In the genomic region with DNA sequence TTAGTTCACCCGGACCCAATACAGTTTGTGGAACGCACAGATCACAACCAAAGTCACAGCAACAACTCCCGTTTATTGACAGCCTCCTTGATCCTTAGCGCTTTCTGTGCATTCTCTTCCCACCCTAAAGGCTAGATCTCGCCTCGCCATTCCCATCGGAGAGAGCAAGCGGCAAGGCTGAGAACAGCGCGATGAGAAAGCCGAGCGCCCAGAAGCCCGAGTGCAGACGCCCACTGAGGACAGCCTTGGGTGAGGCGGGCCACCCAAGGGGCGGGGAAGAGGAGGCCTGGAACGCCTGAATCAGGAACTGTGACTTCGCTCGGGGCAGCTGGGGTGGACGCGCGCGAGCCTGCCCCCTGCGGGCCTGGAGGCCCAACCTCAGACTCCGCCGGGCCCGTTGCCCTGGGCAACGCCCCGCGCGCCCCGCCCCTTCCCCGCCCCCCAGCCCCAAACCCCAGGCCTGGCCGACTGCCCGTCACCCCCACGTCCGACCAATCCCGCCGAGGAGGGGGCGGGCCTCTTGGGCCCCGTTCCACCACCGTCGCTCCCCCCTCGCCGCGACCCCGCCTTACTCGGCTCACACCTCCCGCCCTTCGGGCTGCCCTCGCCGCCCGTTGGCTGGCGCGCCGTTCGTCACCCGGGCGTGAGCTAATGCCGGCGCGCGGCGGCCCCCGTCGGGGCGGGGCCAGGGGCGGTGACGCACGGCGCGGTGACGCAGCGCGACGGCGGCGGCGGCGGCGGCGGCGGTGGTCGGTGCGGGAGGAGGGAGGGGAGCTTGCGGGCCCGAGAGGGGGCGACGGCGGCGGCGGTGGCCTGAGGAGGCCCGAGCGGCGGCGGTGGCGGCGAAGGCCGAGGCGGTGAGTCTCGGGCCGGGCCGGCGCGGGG, we compare ENCODE assay signal across 8 cellular contexts. TPM values are rescaled to one million over a fixed set of nuclear protein-coding genes. Genes with fewer than 3 reads are reported as not detected.
DNase-seq lines count a peak whose midpoint lies in the region; ATAC-seq and TF ChIP-seq lines count a peak whose summit lies in the region.

A gene with protein sequence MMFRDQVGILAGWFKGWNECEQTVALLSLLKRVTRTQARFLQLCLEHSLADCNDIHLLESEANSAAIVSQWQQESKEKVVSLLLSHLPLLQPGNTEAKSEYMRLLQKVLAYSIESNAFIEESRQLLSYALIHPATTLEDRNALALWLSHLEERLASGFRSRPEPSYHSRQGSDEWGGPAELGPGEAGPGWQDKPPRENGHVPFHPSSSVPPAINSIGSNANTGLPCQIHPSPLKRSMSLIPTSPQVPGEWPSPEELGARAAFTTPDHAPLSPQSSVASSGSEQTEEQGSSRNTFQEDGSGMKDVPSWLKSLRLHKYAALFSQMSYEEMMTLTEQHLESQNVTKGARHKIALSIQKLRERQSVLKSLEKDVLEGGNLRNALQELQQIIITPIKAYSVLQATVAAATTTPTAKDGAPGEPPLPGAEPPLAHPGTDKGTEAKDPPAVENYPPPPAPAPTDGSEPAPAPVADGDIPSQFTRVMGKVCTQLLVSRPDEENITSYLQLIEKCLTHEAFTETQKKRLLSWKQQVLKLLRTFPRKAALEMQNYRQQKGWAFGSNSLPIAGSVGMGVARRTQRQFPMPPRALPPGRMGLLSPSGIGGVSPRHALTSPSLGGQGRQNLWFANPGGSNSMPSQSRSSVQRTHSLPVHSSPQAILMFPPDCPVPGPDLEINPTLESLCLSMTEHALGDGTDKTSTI (plus strand): TSS at position 702 of the 885 bp plus-strand sequence. CDS start 14,473 bp downstream, outside the sequence.

- TF ChIP-seq CTCF in Calu3 (IDR thresholded peaks at IDR 0.05; ENCODE audit: unreplicated experiment) = peak; percentile 70

- H3K36me3 Mint-ChIP-seq in Calu3 (ENCODE audit: insufficient read depth, unreplicated experiment) = peaks cover 45% of the 10 kb centered on the region
- H3K36me3 Mint-ChIP-seq in activated CD8-positive, alpha-beta memory T cell treated with anti-CD3 and anti-CD28 coated beads, Interleukin-2, amount 10 ng/mL, durations not matched to agents 7 days and 5 days = peaks cover 7% of the 10 kb centered on the region

- peak within 1 kb of the TSS; percentile 94 for H3K9ac ChIP-seq in endocrine pancreas (ENCODE audit: control insufficient read depth, insufficient read depth, low read length)

- CTCF ChIA-PET in Calu3 (lab: Charles Lee) = interaction anchor here (0.5 to 1.7 kb wide), 10 partner anchors 12 to 850 kb away, joined by 3 to 6 read pairs (median 3); a partner anchor contains a TSS
- CTCF ChIA-PET in activated CD8-positive, alpha-beta memory T cell treated with anti-CD3 and anti-CD28 coated beads, Interleukin-2, amount 10 ng/mL, durations not matched to agents 7 days and 5 days (lab: Charles Lee) = interaction anchor here (0.6 to 2.1 kb wide), 12 partner anchors 9 to 107 kb away, joined by 3 to 8 read pairs (median 4); a partner anchor contains a TSS

- H3K27me3 ChIP-seq in endocrine pancreas (ENCODE audit: control insufficient read depth, insufficient read depth, low read length) = no peaks in the 10 kb centered on the region

- peak within 1 kb of the TSS; percentile 91 for H3K4me3 ChIP-seq in endocrine pancreas (ENCODE audit: control insufficient read depth, insufficient read depth, low read length)

- BruUV-seq in Calu3 (replicated peaks; lab: Mats Ljungman, UMichigan) = no TSS peak

- peak within 1 kb of the TSS; percentile 87 for H3K4me3 Mint-ChIP-seq in Calu3 (ENCODE audit: low read depth, unreplicated experiment)
- peak within 1 kb of the TSS; percentile 93 for H3K4me3 Mint-ChIP-seq in activated CD8-positive, alpha-beta memory T cell treated with anti-CD3 and anti-CD28 coated beads, Interleukin-2, amount 10 ng/mL, durations not matched to agents 7 days and 5 days

- peak within 1 kb of the TSS; percentile 82 for H3K27ac Mint-ChIP-seq in Calu3 (ENCODE audit: unreplicated experiment)
- H3K27ac Mint-ChIP-seq in activated CD8-positive, alpha-beta memory T cell treated with anti-CD3 and anti-CD28 coated beads, Interleukin-2, amount 10 ng/mL, durations not matched to agents 7 days and 5 days = peak within 1 kb of the TSS; percentile 92

- peaks cover 52% of the 10 kb centered on the region for H3K4me1 Mint-ChIP-seq in Calu3 (ENCODE audit: low read depth, unreplicated experiment)
- peaks cover 67% of the 10 kb centered on the region for H3K4me1 Mint-ChIP-seq in activated CD8-positive, alpha-beta memory T cell treated with anti-CD3 and anti-CD28 coated beads, Interleukin-2, amount 10 ng/mL, durations not matched to agents 7 days and 5 days

- intact Hi-C loops in Calu3 (cut with micrococcal nuclease; ENCODE audit: unreplicated experiment) = no loop called here

- no peaks in the 10 kb centered on the region for H3K9me3 ChIP-seq in endocrine pancreas (ENCODE audit: control insufficient read depth, low read length)

- ATAC-seq in GM21381 (IDR thresholded peaks at IDR 0.05; ENCODE audit: unreplicated experiment) = peak; percentile 92
- peak; percentile 92 for ATAC-seq in activated CD8-positive, alpha-beta memory T cell treated with anti-CD3 and anti-CD28 coated beads, Interleukin-2, amount 10 ng/mL, durations not matched to agents 7 days and 5 days

- H3K27me3 Mint-ChIP-seq in Calu3 (ENCODE audit: unreplicated experiment) = peaks cover 19% of the 10 kb centered on the region
- H3K27me3 Mint-ChIP-seq in activated CD8-positive, alpha-beta memory T cell treated with anti-CD3 and anti-CD28 coated beads, Interleukin-2, amount 10 ng/mL, durations not matched to agents 7 days and 5 days = no peaks in the 10 kb centered on the region

- no peaks in the 10 kb centered on the region for H3K36me3 ChIP-seq in endocrine pancreas (ENCODE audit: control insufficient read depth, insufficient read depth, low read length)

- DNase-seq in Calu3 (peak; percentile 100), HUDEP-2 (lab: John Stamatoyannopoulos, UW; ENCODE audit: unreplicated experiment in 76 of 76) (peak; percentile 85 to 100 (median 99)), NOMO-1 treated with dmso at 0.1 percent for 144 hours (lab: John Stamatoyannopoulos, UW; ENCODE audit: unreplicated experiment) (peak; percentile 100), mesenteric fat pad (ENCODE audit: low spot score) (peak; percentile 100)
- peak; percentile 99 for DNase-seq in activated CD8-positive, alpha-beta memory T cell treated with anti-CD3 and anti-CD28 coated beads, Interleukin-2, amount 10 ng/mL, durations not matched to agents 7 days and 5 days
- peak; percentile 96 for DNase-seq in stimulated activated CD8-positive, alpha-beta memory T cell treated with anti-CD3 and anti-CD28 coated beads, Interleukin-15, amount 100 ng/mL, for 24 hours (ENCODE audit: low read depth)

- no peaks in the 10 kb centered on the region for H3K9me3 Mint-ChIP-seq in Calu3 (ENCODE audit: low read depth, unreplicated experiment)
- no peaks in the 10 kb centered on the region for H3K9me3 Mint-ChIP-seq in activated CD8-positive, alpha-beta memory T cell treated with anti-CD3 and anti-CD28 coated beads, Interleukin-2, amount 10 ng/mL, durations not matched to agents 7 days and 5 days (ENCODE audit: low read depth)

- H3K4me1 ChIP-seq in endocrine pancreas (ENCODE audit: control insufficient read depth, insufficient read depth, low read length) = no peaks in the 10 kb centered on the region

RNA-seq across cellular contexts. Expression of the gene that starts here (rescaled TPM):
- total RNA-seq in Calu3 (2022) = 214 and 237 TPM in 2 replicates
- 10 to 100 TPM; 45.7 to 58.5 TPM for total RNA-seq in activated CD8-positive, alpha-beta memory T cell treated with anti-CD3 and anti-CD28 coated beads, Interleukin-2, amount 10 ng/mL, durations not matched to agents 7 days and 5 days
- total RNA-seq in mesenteric fat pad = 82.3 TPM

Comparison
In these comparisons a context has a peak if more than half of its experiments do, and no peak if none do; other contexts are left out.
1. Peak in every context shown above with its lines: DNase-seq, ATAC-seq and H3K4me3 ChIP-seq.